1 cellular context compared by ENCODE assay signal in genomic region chr6:26223677-26224546, GRCh38.
A peak's percentile ranks its signal among the peaks of the same experiment; 100 is the strongest.
TF ChIP-seq lines count a peak whose summit lies in the region.

No MANE protein-coding gene starts in this region.

TF ChIP-seq in GM12878, 131 proteins besides CTCF, POLR2A, EP300 and RAD21 (continued from another document and continues in another):
- TF ChIP-seq CREM (IDR thresholded peaks at IDR 0.05; ENCODE audit: low read depth), result no peak
- TF ChIP-seq ATF7 (IDR thresholded peaks at IDR 0.05; ENCODE audit: low read depth), result peak; percentile 34; the same call in 1 of the 2 replicates
- TF ChIP-seq FOXK2 (IDR thresholded peaks at IDR 0.05), result no peak
- peak; percentile 17 for TF ChIP-seq SP1 (IDR thresholded peaks at IDR 0.05; ENCODE audit: low read depth, low read length)
- no peak for TF ChIP-seq SUZ12 (IDR thresholded peaks at IDR 0.05; ENCODE audit: unreplicated experiment)
- TF ChIP-seq SIX5 (IDR thresholded peaks at IDR 0.05; ENCODE audit: low read depth, low read length, severe bottlenecking), result peak; percentile 3
- TF ChIP-seq CHD4 (IDR thresholded peaks at IDR 0.05), result no peak
- peak; percentile 97 for TF ChIP-seq YY1 (IDR thresholded peaks at IDR 0.05; ENCODE audit: low read depth, low read length)
- TF ChIP-seq ZNF274 (IDR thresholded peaks at IDR 0.05; ENCODE audit: insufficient read depth, insufficient read length), result no peak
- no peak for TF ChIP-seq TBL1XR1 (IDR thresholded peaks at IDR 0.05; ENCODE audit: low read depth, low read length)
- TF ChIP-seq PKNOX1 (IDR thresholded peaks at IDR 0.05), result no peak
- peak; percentile 54 for TF ChIP-seq ZNF687 (IDR thresholded peaks at IDR 0.05)
- peak; percentile 26; the same call in 1 of the 2 replicates for TF ChIP-seq SMARCA5 (IDR thresholded peaks at IDR 0.05)
- no peak for TF ChIP-seq GABPA (IDR thresholded peaks at IDR 0.05; ENCODE audit: low read depth)
- TF ChIP-seq NFIC (IDR thresholded peaks at IDR 0.05; ENCODE audit: low read depth, low read length), result 0 out of 2 replicates have a peak, but pooled peaks have one; percentile 24
- TF ChIP-seq FOS (IDR thresholded peaks at IDR 0.05; ENCODE audit: borderline replicate concordance, extremely low read depth, insufficient read length), result no peak
- no peak for TF ChIP-seq KAT2A (conservative IDR thresholded peaks at IDR 0.05; ENCODE audit: control insufficient read depth, low read depth, low read length)
- peak; percentile 64 for TF ChIP-seq SKIL (IDR thresholded peaks at IDR 0.05; ENCODE audit: low read depth, poor library complexity, severe bottlenecking)
- TF ChIP-seq NRF1 (conservative IDR thresholded peaks at IDR 0.05; ENCODE audit: low read depth, low read length), result peak; percentile 36
- no peak for TF ChIP-seq NR2F1 (conservative IDR thresholded peaks at IDR 0.05)
- TF ChIP-seq IRF5 (IDR thresholded peaks at IDR 0.05; ENCODE audit: borderline replicate concordance), result no peak
- TF ChIP-seq EGR1 (IDR thresholded peaks at IDR 0.05; ENCODE audit: borderline replicate concordance in 1 of 2, low read depth in 2 of 2, low read length in 2 of 2), result no peak
- no peak for TF ChIP-seq HDGF (IDR thresholded peaks at IDR 0.05)
- no peak for TF ChIP-seq RCOR1 (conservative IDR thresholded peaks at IDR 0.05; ENCODE audit: low read depth, low read length)
- TF ChIP-seq TAF1 (IDR thresholded peaks at IDR 0.05; ENCODE audit: borderline replicate concordance, low read depth, low read length), result peak; percentile 68; the same call in 1 of the 2 replicates
- no peak for TF ChIP-seq NFXL1 (IDR thresholded peaks at IDR 0.05; ENCODE audit: borderline replicate concordance)
- no peak for TF ChIP-seq BACH1 (IDR thresholded peaks at IDR 0.05; ENCODE audit: borderline replicate concordance)
- no peak for TF ChIP-seq ZBTB4 (CRISPR knock-in tag; IDR thresholded peaks at IDR 0.05)
- TF ChIP-seq NBN (IDR thresholded peaks at IDR 0.05), result peak; percentile 26; the same call in 1 of the 2 replicates
- TF ChIP-seq ZZZ3 (IDR thresholded peaks at IDR 0.05; ENCODE audit: control insufficient read depth, insufficient read length, low read depth), result no peak
- no peak for TF ChIP-seq RELA (IDR thresholded peaks at IDR 0.05; ENCODE audit: borderline replicate concordance, partially characterized antibody)
- TF ChIP-seq CBX3 (IDR thresholded peaks at IDR 0.05; ENCODE audit: borderline replicate concordance, low read depth), result no peak
- 0 out of 2 replicates have a peak, but pooled peaks have one; percentile 23 for TF ChIP-seq RFX5 (IDR thresholded peaks at IDR 0.05; ENCODE audit: low read depth, low read length)
- no peak for TF ChIP-seq TCF12 (IDR thresholded peaks at IDR 0.05; ENCODE audit: low read depth, low read length)
- no peak for TF ChIP-seq SIN3A (IDR thresholded peaks at IDR 0.05; ENCODE audit: low read depth, low read length)
- 0 out of 2 replicates have a peak, but pooled peaks have one; percentile 19 for TF ChIP-seq NR2C1 (IDR thresholded peaks at IDR 0.05)
- no peak for TF ChIP-seq YBX1 (IDR thresholded peaks at IDR 0.05)
- peak; percentile 37 for TF ChIP-seq RUNX3 (IDR thresholded peaks at IDR 0.05; ENCODE audit: low read length)
- TF ChIP-seq REST (IDR thresholded peaks at IDR 0.05; ENCODE audit: low read depth, low read length), result no peak
- no peak for TF ChIP-seq TCF3 (IDR thresholded peaks at IDR 0.05; ENCODE audit: borderline replicate concordance, insufficient read depth, low read depth, low read length)
- no peak for TF ChIP-seq TARDBP (IDR thresholded peaks at IDR 0.05; ENCODE audit: borderline replicate concordance)
- TF ChIP-seq MLLT1 (IDR thresholded peaks at IDR 0.05), result no peak
- peak; percentile 62 for TF ChIP-seq ATF2 (IDR thresholded peaks at IDR 0.05; ENCODE audit: low read length)
- TF ChIP-seq SUPT20H (IDR thresholded peaks at IDR 0.05; ENCODE audit: borderline replicate concordance, control insufficient read depth, low read depth, low read length), result no peak
- 0 out of 2 replicates have a peak, but pooled peaks have one; percentile 18 for TF ChIP-seq CHD2 (IDR thresholded peaks at IDR 0.05; ENCODE audit: borderline replicate concordance, low read depth, low read length)
- TF ChIP-seq SMAD1 (IDR thresholded peaks at IDR 0.05; ENCODE audit: low read depth, partially characterized antibody), result no peak
- no peak for TF ChIP-seq POLR2AphosphoS2 (IDR thresholded peaks at IDR 0.05; ENCODE audit: low read depth, low read length)
- no peak for TF ChIP-seq STAT1 (conservative IDR thresholded peaks at IDR 0.05)
